14 cellular contexts compared by ENCODE assay signal in the genomic region with DNA sequence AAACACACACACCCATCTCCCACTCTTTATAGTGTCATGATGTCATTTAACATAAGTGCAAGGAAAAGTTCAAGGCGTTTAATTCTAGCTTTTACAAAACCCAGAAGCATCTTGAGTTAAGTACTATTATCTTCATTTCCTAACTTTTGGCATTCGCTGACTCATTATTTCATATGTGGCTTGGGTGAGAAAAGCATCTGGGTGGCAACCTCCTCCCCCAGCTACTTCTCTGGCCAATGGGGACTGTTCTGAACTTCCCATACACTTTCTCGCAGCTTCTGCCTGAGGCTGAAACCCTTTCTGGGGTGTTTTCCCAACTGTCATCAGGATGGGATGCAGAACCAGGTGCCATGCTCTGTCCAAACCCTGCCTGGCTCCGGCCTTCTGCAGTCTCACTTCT. TPM values are rescaled to one million over a fixed set of nuclear protein-coding genes. Genes with fewer than 3 reads are reported as not detected.
A peak's percentile ranks its signal among the peaks of the same experiment; 100 is the strongest.
DNase-seq lines count a peak whose midpoint lies in the region; ATAC-seq lines count a peak whose summit lies in the region.
"Had no signal": no experiment of that assay in that cellular context is flagged by ENCODE, and none has a peak within 500 bp of the region (broad histone marks: within the 10 kb centered on the region; RNA-seq: fewer than 3 reads in every experiment).

No MANE protein-coding gene starts in this region.

- no peak for ATAC-seq in HG02938 (IDR thresholded peaks at IDR 0.05; ENCODE audit: unreplicated experiment)
- no peak for ATAC-seq in HG03342 (IDR thresholded peaks at IDR 0.05; ENCODE audit: unreplicated experiment)
- ATAC-seq in GM18867 (IDR thresholded peaks at IDR 0.05; ENCODE audit: unreplicated experiment): no peak

- H3K4me2 ChIP-seq in BLaER1 treated with 17β-estradiol and CSF1 and Interleukin-3, amounts not matched to agents 10 nM and 100 nM: peak overlapping the region in 6 of 11 experiments; percentile 4 to 66 (median 59); a peak in 10 of 22 replicates

- DNase-seq in LHCN-M2 (ENCODE audit: low read depth) (peak; percentile 71), amniotic stem cell (lab: John Stamatoyannopoulos, UW) (peak; percentile 48), hepatic stellate cell (ENCODE audit: low spot score) (peak; percentile 31), OCI-M2 (lab: John Stamatoyannopoulos, UW; ENCODE audit: unreplicated experiment) (no peak)
- DNase-seq: anterior cingulate cortex, islet precursor cell, NCI-H1092, NCI-H748 treated with DMSO at 0.1 percent for 48 hours, nephron progenitor cell, spleen had no signal

- H3K27me3 ChIP-seq in BLaER1 treated with 17β-estradiol and CSF1 and Interleukin-3, amounts not matched to agents 10 nM and 100 nM: no peaks in the 10 kb centered on the region
- H3K27me3 ChIP-seq: spleen had no signal

- 0 out of 22 replicates have a peak overlapping the region, but pooled peaks of 1 of the 11 experiments have one; percentile 10 for H3K9ac ChIP-seq in BLaER1 treated with 17β-estradiol and CSF1 and Interleukin-3, amounts not matched to agents 10 nM and 100 nM

- H4K20me1 ChIP-seq in BLaER1 treated with 17β-estradiol and CSF1 and Interleukin-3, amounts not matched to agents 10 nM and 100 nM: peaks cover 14 to 20% (median 19%) of the 10 kb centered on the region in 11 experiments; a peak in 21 of 22 replicates

- peaks cover 0 to 7% (median 0%) of the 10 kb centered on the region in 11 experiments; a peak in 6 of 22 replicates for H3K9me3 ChIP-seq in BLaER1 treated with 17β-estradiol and CSF1 and Interleukin-3, amounts not matched to agents 10 nM and 100 nM (replicated peaks in 1 of 11)
- H3K9me3 ChIP-seq: spleen had no signal

- no peaks in the 10 kb centered on the region for H3K36me3 ChIP-seq in BLaER1 treated with 17β-estradiol and CSF1 and Interleukin-3, amounts not matched to agents 10 nM and 100 nM
- H3K36me3 ChIP-seq: spleen had no signal

- H3K4me3 ChIP-seq in BLaER1 treated with 17β-estradiol and CSF1 and Interleukin-3, amounts not matched to agents 10 nM and 100 nM: no peak overlapping the region
- H3K4me3 ChIP-seq: spleen had no signal

- H3K4me1 ChIP-seq in BLaER1 treated with 17β-estradiol and CSF1 and Interleukin-3, amounts not matched to agents 10 nM and 100 nM: peaks cover 10 to 44% (median 19%) of the 10 kb centered on the region in 10 experiments

- peak overlapping the region in 2 of 11 experiments; percentile 6 to 39; a peak in 1 of 22 replicates for H3K27ac ChIP-seq in BLaER1 treated with 17β-estradiol and CSF1 and Interleukin-3, amounts not matched to agents 10 nM and 100 nM
- H3K27ac ChIP-seq: spleen had no signal

RNA-seq across cellular contexts. Expression of a gene that starts 2.8 kb away (rescaled TPM):
- total RNA-seq in LHCN-M2 (2014; rRNA removed): 60.1 and 61.1 TPM in 2 replicates
- polyA plus RNA-seq in LHCN-M2 (2012): 29.4 TPM

RNA-seq across cellular contexts. Expression of a gene that starts 48.3 kb away (rescaled TPM):
- 160 and 224 TPM in 2 replicates for total RNA-seq in LHCN-M2 (2014; rRNA removed)
- 168 TPM for polyA plus RNA-seq in LHCN-M2 (2012)
